Comparison of ENCODE assay signal across 25 cellular contexts in genomic region chr3:103056552-103056951, GRCh38.
DNase-seq lines count a peak whose midpoint lies in the region; ATAC-seq, FAIRE-seq and TF ChIP-seq lines count a peak whose summit lies in the region.
"Had no signal": no experiment of that assay in that cellular context is flagged by ENCODE, and none has a peak within 500 bp of the region (broad histone marks: within the 10 kb centered on the region; RNA-seq: fewer than 3 reads in every experiment).

No MANE protein-coding gene starts in this region.

- H3K27ac Mint-ChIP-seq in astrocyte (ENCODE audit: unreplicated experiment) (peak overlapping the region; percentile 16), neural progenitor cell (no peak overlapping the region), T-helper 17 cell (no peak overlapping the region)
- H3K27ac Mint-ChIP-seq: activated naive CD4-positive, alpha-beta T cell treated with anti-CD3 and anti-CD28 coated beads for 36 hours had no signal

- no peaks in the 10 kb centered on the region for H3K36me3 ChIP-seq in astrocyte (ENCODE audit: insufficient read depth, low read length)
- H3K36me3 ChIP-seq in neural progenitor cell = no peaks in the 10 kb centered on the region
- H3K36me3 ChIP-seq in colonic mucosa = no peaks in the 10 kb centered on the region
- H3K36me3 ChIP-seq: BE2C, esophagus muscularis mucosa, MG63, SJSA1, upper lobe of right lung, WERI-Rb-1 had no signal

- TF ChIP-seq CTCF in astrocyte (IDR thresholded peaks at IDR 0.05; ENCODE audit: insufficient read depth, low read depth, low read length) (no peak), neural progenitor cell (IDR thresholded peaks at IDR 0.05) (no peak), colonic mucosa (IDR thresholded peaks at IDR 0.05) (no peak)

- DNase-seq in ELR (ENCODE audit: low read depth) (peak; percentile 10), HS-5 (ENCODE audit: low read depth) (peak; percentile 81), astrocyte (ENCODE audit: low read depth) (peak; percentile 2), neural progenitor cell (ENCODE audit: low spot score) (no peak), NCI-H2196 (lab: John Stamatoyannopoulos, UW; ENCODE audit: unreplicated experiment) (no peak), T-helper 17 cell (no peak), colonic mucosa (no peak), medulla oblongata (ENCODE audit: extremely low spot score) (no peak)
- DNase-seq: activated CD4-positive, alpha-beta T cell treated with anti-CD3 and anti-CD28 coated beads, Interleukin-2, amount 50 U/mL, for 1 hour; activated naive CD4-positive, alpha-beta T cell treated with anti-CD3 and anti-CD28 coated beads for 36 hours; BE2C; NCI-H1436; NCI-H2107; NCI-H510A; psoas muscle; T-helper 2 cell; upper lobe of right lung; WERI-Rb-1 had no signal

- H3K79me2 ChIP-seq in astrocyte (ENCODE audit: insufficient read depth, low read length) (no peaks in the 10 kb centered on the region), neural progenitor cell (ENCODE audit: low read depth) (no peaks in the 10 kb centered on the region)

- peak overlapping the region; percentile 45 for H3K4me2 ChIP-seq in astrocyte (ENCODE audit: low read length)
- H3K4me2 ChIP-seq in neural progenitor cell = no peak overlapping the region

- intact Hi-C loops in colonic mucosa (cut with DNase I) = no loop called here

- peaks cover 24% of the 10 kb centered on the region for H3K4me1 Mint-ChIP-seq in astrocyte (ENCODE audit: low read depth, unreplicated experiment)
- H3K4me1 Mint-ChIP-seq in neural progenitor cell = peaks cover 4% of the 10 kb centered on the region
- no peaks in the 10 kb centered on the region for H3K4me1 Mint-ChIP-seq in T-helper 17 cell
- H3K4me1 Mint-ChIP-seq: neural crest cell had no signal

- no peaks in the 10 kb centered on the region for H3F3A ChIP-seq in neural progenitor cell (ENCODE audit: low read depth)

- H3K9me3 Mint-ChIP-seq in astrocyte (ENCODE audit: unreplicated experiment) (no peaks in the 10 kb centered on the region), neural progenitor cell (no peaks in the 10 kb centered on the region)
- H3K9me3 Mint-ChIP-seq: activated naive CD4-positive, alpha-beta T cell treated with anti-CD3 and anti-CD28 coated beads for 36 hours; neural crest cell had no signal

- H3K36me3 Mint-ChIP-seq in astrocyte (ENCODE audit: low read depth, unreplicated experiment) (no peaks in the 10 kb centered on the region), neural progenitor cell (no peaks in the 10 kb centered on the region), T-helper 17 cell (ENCODE audit: low read depth) (no peaks in the 10 kb centered on the region)

- no peak for FAIRE-seq in astrocyte (lab: Jason Lieb, UNC)
- FAIRE-seq: bronchial epithelial cell, colon, islet of Langerhans had no signal

- no peak for ATAC-seq in T-helper 17 cell
- ATAC-seq: psoas muscle, upper lobe of right lung had no signal

- no peaks in the 10 kb centered on the region for H3K27me3 Mint-ChIP-seq in astrocyte (ENCODE audit: low read depth, unreplicated experiment)
- H3K27me3 Mint-ChIP-seq in neural progenitor cell (ENCODE audit: insufficient read depth, low read depth) = no peaks in the 10 kb centered on the region
- H3K27me3 Mint-ChIP-seq in T-helper 17 cell = no peaks in the 10 kb centered on the region

- no peaks in the 10 kb centered on the region for H3K27me3 ChIP-seq in astrocyte (ENCODE audit: insufficient read depth, low read length)
- no peaks in the 10 kb centered on the region for H3K27me3 ChIP-seq in neural progenitor cell
- H3K27me3 ChIP-seq in colonic mucosa = no peaks in the 10 kb centered on the region
- H3K27me3 ChIP-seq: BE2C, esophagus muscularis mucosa, MG63, SJSA1, upper lobe of right lung had no signal

- H3K4me3 Mint-ChIP-seq in astrocyte (ENCODE audit: unreplicated experiment) = no peak overlapping the region
- H3K4me3 Mint-ChIP-seq in neural progenitor cell = no peak overlapping the region
- no peak overlapping the region for H3K4me3 Mint-ChIP-seq in T-helper 17 cell
- H3K4me3 Mint-ChIP-seq: activated naive CD4-positive, alpha-beta T cell treated with anti-CD3 and anti-CD28 coated beads for 36 hours; neural crest cell had no signal

- H3K4me3 ChIP-seq in astrocyte (ENCODE audit: insufficient read depth, low read depth, low read length) = no peak overlapping the region
- H3K4me3 ChIP-seq in neural progenitor cell = no peak overlapping the region
- no peak overlapping the region for H3K4me3 ChIP-seq in colonic mucosa
- H3K4me3 ChIP-seq: esophagus muscularis mucosa, MG63, psoas muscle, SJSA1, upper lobe of right lung had no signal

- H3K9me3 ChIP-seq in astrocyte (ENCODE audit: insufficient read depth, low read depth, low read length) (no peaks in the 10 kb centered on the region), neural progenitor cell (ENCODE audit: low read depth) (no peaks in the 10 kb centered on the region), T-helper 17 cell (ENCODE audit: control insufficient read depth, low read length, poor library complexity, severe bottlenecking) (no peaks in the 10 kb centered on the region), colonic mucosa (no peaks in the 10 kb centered on the region)
- H3K9me3 ChIP-seq: BE2C, esophagus muscularis mucosa, MG63, psoas muscle, SJSA1, upper lobe of right lung had no signal

- H3K27ac ChIP-seq in astrocyte (ENCODE audit: low read depth, low read length) (no peak overlapping the region), neural progenitor cell (no peak overlapping the region), colonic mucosa (no peak overlapping the region)
- H3K27ac ChIP-seq: esophagus muscularis mucosa, psoas muscle, SJSA1, upper lobe of right lung, WERI-Rb-1 had no signal

- H4K20me1 ChIP-seq in astrocyte (ENCODE audit: insufficient read depth, low read length) (no peaks in the 10 kb centered on the region), neural progenitor cell (ENCODE audit: low read depth) (no peaks in the 10 kb centered on the region)

- H3K9ac ChIP-seq in astrocyte (ENCODE audit: low read length) (no peak overlapping the region), neural progenitor cell (no peak overlapping the region), colonic mucosa (ENCODE audit: low read depth in 2 of 2, low read length in 2 of 2) (no peak overlapping the region)

- H2AFZ ChIP-seq in astrocyte (ENCODE audit: low read depth, low read length) = no peak overlapping the region
- peak overlapping the region; percentile 24 for H2AFZ ChIP-seq in neural progenitor cell (replicated peaks)

- H3K4me1 ChIP-seq in astrocyte (ENCODE audit: insufficient read depth, low read length) (no peaks in the 10 kb centered on the region), neural progenitor cell (peaks cover 4% of the 10 kb centered on the region), colonic mucosa (no peaks in the 10 kb centered on the region)
- H3K4me1 ChIP-seq: psoas muscle, SJSA1 had no signal

Comparison
In these comparisons a context has a peak if more than half of its experiments do, and no peak if none do; other contexts are left out.
1. DNase-seq: peak in ELR (single experiment), HS-5 (single experiment) and astrocyte (single experiment); none in neural progenitor cell (single experiment), NCI-H2196 (single experiment), T-helper 17 cell (0 of 3), colonic mucosa (single experiment) and medulla oblongata (single experiment).